1 cellular context compared by ENCODE assay signal in genomic region chrX:85243155-85243554, GRCh38.
TF ChIP-seq lines count a peak whose summit lies in the region.

No MANE protein-coding gene starts in this region.

TF ChIP-seq in HCT116, 20 proteins besides CTCF, POLR2A, EP300 and RAD21 (continued from another document):
- TF ChIP-seq YY1 (IDR thresholded peaks at IDR 0.05; ENCODE audit: extremely low read depth, insufficient replicate concordance, low read depth, low read length), result no peak
- TF ChIP-seq, protein P1, sequence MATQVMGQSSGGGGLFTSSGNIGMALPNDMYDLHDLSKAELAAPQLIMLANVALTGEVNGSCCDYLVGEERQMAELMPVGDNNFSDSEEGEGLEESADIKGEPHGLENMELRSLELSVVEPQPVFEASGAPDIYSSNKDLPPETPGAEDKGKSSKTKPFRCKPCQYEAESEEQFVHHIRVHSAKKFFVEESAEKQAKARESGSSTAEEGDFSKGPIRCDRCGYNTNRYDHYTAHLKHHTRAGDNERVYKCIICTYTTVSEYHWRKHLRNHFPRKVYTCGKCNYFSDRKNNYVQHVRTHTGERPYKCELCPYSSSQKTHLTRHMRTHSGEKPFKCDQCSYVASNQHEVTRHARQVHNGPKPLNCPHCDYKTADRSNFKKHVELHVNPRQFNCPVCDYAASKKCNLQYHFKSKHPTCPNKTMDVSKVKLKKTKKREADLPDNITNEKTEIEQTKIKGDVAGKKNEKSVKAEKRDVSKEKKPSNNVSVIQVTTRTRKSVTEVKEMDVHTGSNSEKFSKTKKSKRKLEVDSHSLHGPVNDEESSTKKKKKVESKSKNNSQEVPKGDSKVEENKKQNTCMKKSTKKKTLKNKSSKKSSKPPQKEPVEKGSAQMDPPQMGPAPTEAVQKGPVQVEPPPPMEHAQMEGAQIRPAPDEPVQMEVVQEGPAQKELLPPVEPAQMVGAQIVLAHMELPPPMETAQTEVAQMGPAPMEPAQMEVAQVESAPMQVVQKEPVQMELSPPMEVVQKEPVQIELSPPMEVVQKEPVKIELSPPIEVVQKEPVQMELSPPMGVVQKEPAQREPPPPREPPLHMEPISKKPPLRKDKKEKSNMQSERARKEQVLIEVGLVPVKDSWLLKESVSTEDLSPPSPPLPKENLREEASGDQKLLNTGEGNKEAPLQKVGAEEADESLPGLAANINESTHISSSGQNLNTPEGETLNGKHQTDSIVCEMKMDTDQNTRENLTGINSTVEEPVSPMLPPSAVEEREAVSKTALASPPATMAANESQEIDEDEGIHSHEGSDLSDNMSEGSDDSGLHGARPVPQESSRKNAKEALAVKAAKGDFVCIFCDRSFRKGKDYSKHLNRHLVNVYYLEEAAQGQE (IDR thresholded peaks at IDR 0.05; ENCODE audit: low read depth), result no peak
- no peak for TF ChIP-seq CBX3 (IDR thresholded peaks at IDR 0.05; ENCODE audit: low read depth)
- TF ChIP-seq CEBPB (IDR thresholded peaks at IDR 0.05; ENCODE audit: low read depth), result no peak
- TF ChIP-seq JUND (IDR thresholded peaks at IDR 0.05), result no peak
- no peak for TF ChIP-seq EGR1 (IDR thresholded peaks at IDR 0.05; ENCODE audit: low read depth)
- TF ChIP-seq SP1 (IDR thresholded peaks at IDR 0.05; ENCODE audit: low read depth), result no peak
- TF ChIP-seq EZH2 (IDR thresholded peaks at IDR 0.05), result no peak
- TF ChIP-seq ZNF274 (IDR thresholded peaks at IDR 0.05; ENCODE audit: low read depth, low read length), result no peak
